Comparison of ENCODE assay signal across 8 cellular contexts in genomic region chr5:78648359-78649219, GRCh38. TPM values are rescaled to one million over a fixed set of nuclear protein-coding genes. Genes with fewer than 3 reads are reported as not detected.
DNase-seq lines count a peak whose midpoint lies in the region; ATAC-seq and TF ChIP-seq lines count a peak whose summit lies in the region.

Gene LHFPL2 (minus strand): TSS chr5:78648772. CDS start chr5:78510213, 138,559 bp downstream.

- H3K4me3 Mint-ChIP-seq in activated CD8-positive, alpha-beta T cell treated with anti-CD3 and anti-CD28 coated beads, Interleukin-2, amount 10 ng/mL, durations not matched to agents 7 days and 5 days, result peak within 1 kb of the TSS; percentile 65

- TF ChIP-seq POLR2A in NB4 (IDR thresholded peaks at IDR 0.05; ENCODE audit: extremely low read depth, insufficient read length) (no peak), erythroblast (IDR thresholded peaks at IDR 0.05; ENCODE audit: low read length) (no peak)

- peaks cover 0 to 3% of the 10 kb centered on the region in 2 experiments; a peak in 1 of 3 replicates for H3K36me3 ChIP-seq in HEK293 (ENCODE audit: control insufficient read depth in 2 of 2, insufficient read depth in 1 of 2, low read length in 2 of 2)
- no peaks in the 10 kb centered on the region for H3K36me3 ChIP-seq in subcutaneous abdominal adipose tissue (ENCODE audit: control insufficient read depth in 5 of 5, insufficient read depth in 5 of 5, low read length in 5 of 5)

- H3K9me3 Mint-ChIP-seq in activated CD8-positive, alpha-beta T cell treated with anti-CD3 and anti-CD28 coated beads, Interleukin-2, amount 10 ng/mL, durations not matched to agents 7 days and 5 days (ENCODE audit: insufficient read depth), result no peaks in the 10 kb centered on the region

- TF ChIP-seq CTCF in HEK293 (tag by site-specific recombination; IDR thresholded peaks at IDR 0.05) (0 out of 2 replicates have a peak, but pooled peaks have one; percentile 1), NB4 (IDR thresholded peaks at IDR 0.05; ENCODE audit: low read depth, low read length) (no peak)

- no peaks in the 10 kb centered on the region for H3K9me3 ChIP-seq in HEK293 (ENCODE audit: control insufficient read depth, insufficient read depth, low read depth, low read length)
- no peaks in the 10 kb centered on the region for H3K9me3 ChIP-seq in subcutaneous abdominal adipose tissue (ENCODE audit: control insufficient read depth in 5 of 5, low read length in 5 of 5)

- H3K27me3 Mint-ChIP-seq in activated CD8-positive, alpha-beta T cell treated with anti-CD3 and anti-CD28 coated beads, Interleukin-2, amount 10 ng/mL, durations not matched to agents 7 days and 5 days (ENCODE audit: low read depth), result peaks cover 50% of the 10 kb centered on the region

- peak within 1 kb of the TSS; percentile 56 to 90 (median 89) for H3K9ac ChIP-seq in subcutaneous abdominal adipose tissue (ENCODE audit: low read length in 5 of 5)

- peak within 1 kb of the TSS; percentile 77 for H3K4me3 ChIP-seq in HEK293 (ENCODE audit: low read depth, low read length)
- peak within 1 kb of the TSS; percentile 56 for H3K4me3 ChIP-seq in NB4 (ENCODE audit: low read depth, low read length)
- H3K4me3 ChIP-seq in subcutaneous abdominal adipose tissue (ENCODE audit: low read depth in 1 of 5, low read length in 5 of 5), result peak within 1 kb of the TSS; percentile 78 to 83 (median 80)

- DNase-seq in NOMO-1 (lab: John Stamatoyannopoulos, UW; ENCODE audit: unreplicated experiment in 2 of 2), result peak; percentile 6
- no peak for DNase-seq in NOMO-1 treated with DMSO at 0.1 percent for 48 hours (lab: John Stamatoyannopoulos, UW; ENCODE audit: unreplicated experiment)
- peak; percentile 72 for DNase-seq in NB4 (ENCODE audit: low read depth)
- DNase-seq in activated CD8-positive, alpha-beta T cell treated with anti-CD3 and anti-CD28 coated beads, Interleukin-2, amount 10 ng/mL, durations not matched to agents 7 days and 5 days, result peak; percentile 27
- DNase-seq in erythroblast (lab: John Stamatoyannopoulos, UW), result peak; percentile 73 to 80
- DNase-seq in midbrain (lab: John Stamatoyannopoulos, UW), result peak; percentile 77

- H3K4me1 ChIP-seq in HEK293 (ENCODE audit: control insufficient read depth, insufficient read depth, low read length) (peaks cover 12% of the 10 kb centered on the region), subcutaneous abdominal adipose tissue (ENCODE audit: control insufficient read depth in 5 of 5, insufficient read depth in 5 of 5, low read length in 5 of 5) (peaks cover 2 to 31% (median 28%) of the 10 kb centered on the region in 5 donors)

- H3K4me1 Mint-ChIP-seq in activated CD8-positive, alpha-beta T cell treated with anti-CD3 and anti-CD28 coated beads, Interleukin-2, amount 10 ng/mL, durations not matched to agents 7 days and 5 days (ENCODE audit: low read depth), result peaks cover 11% of the 10 kb centered on the region

- POLR2A ChIA-PET in HEK293 (lab: Yijun Ruan, JAX), result interaction anchor here (0.5 to 2.3 kb wide), 8 partner anchors 10 to 336 kb away, joined by 3 to 9 read pairs (median 4); partner anchors contain the start of genes ARSB and SCAMP1
- POLR2A ChIA-PET in activated CD8-positive, alpha-beta T cell treated with anti-CD3 and anti-CD28 coated beads, Interleukin-2, amount 10 ng/mL, durations not matched to agents 7 days and 5 days (lab: Charles Lee), result no interaction called here

- ATAC-seq in activated CD8-positive, alpha-beta T cell treated with anti-CD3 and anti-CD28 coated beads, Interleukin-2, amount 10 ng/mL, durations not matched to agents 7 days and 5 days, result peak; percentile 74

- H3K27ac ChIP-seq in HEK293 (ENCODE audit: extremely low read depth, low read depth, low read length) (peak within 1 kb of the TSS; percentile 95), subcutaneous abdominal adipose tissue (ENCODE audit: low read depth, low read length) (peak within 1 kb of the TSS; percentile 79)

- CTCF ChIA-PET in HEK293 (lab: Yijun Ruan, JAX), result interaction anchor here (1.5 kb wide), 1 partner anchor 10 kb away, joined by 7 read pairs; no protein-coding TSS in a partner anchor
- CTCF ChIA-PET in activated CD8-positive, alpha-beta T cell treated with anti-CD3 and anti-CD28 coated beads, Interleukin-2, amount 10 ng/mL, durations not matched to agents 7 days and 5 days (lab: Charles Lee), result interaction anchor here (2.1 kb wide), 1 partner anchor 485 kb away, joined by 4 read pairs; no protein-coding TSS in a partner anchor

- H3K36me3 Mint-ChIP-seq in activated CD8-positive, alpha-beta T cell treated with anti-CD3 and anti-CD28 coated beads, Interleukin-2, amount 10 ng/mL, durations not matched to agents 7 days and 5 days (ENCODE audit: low read depth), result no peaks in the 10 kb centered on the region

- H3K27me3 ChIP-seq in subcutaneous abdominal adipose tissue (ENCODE audit: control insufficient read depth in 5 of 5, insufficient read depth in 4 of 5, low read length in 5 of 5), result no peaks in the 10 kb centered on the region

- peak within 1 kb of the TSS; percentile 6 for H3K27ac Mint-ChIP-seq in activated CD8-positive, alpha-beta T cell treated with anti-CD3 and anti-CD28 coated beads, Interleukin-2, amount 10 ng/mL, durations not matched to agents 7 days and 5 days

TF ChIP-seq in HEK293, 187 proteins besides CTCF, POLR2A, EP300 and RAD21 (continues in another document):
- TF ChIP-seq KLF16 (tag by site-specific recombination; IDR thresholded peaks at IDR 0.05) (no peak), ZNF37A (tag by site-specific recombination; IDR thresholded peaks at IDR 0.05) (no peak), ZNF670 (tag by site-specific recombination; IDR thresholded peaks at IDR 0.05; ENCODE audit: low read depth) (no peak), KLF8 (tag by site-specific recombination; IDR thresholded peaks at IDR 0.05) (peak; percentile 52; the same call in 1 of the 2 replicates), ZBTB6 (tag by site-specific recombination; IDR thresholded peaks at IDR 0.05) (no peak), ZNF214 (tag by site-specific recombination; IDR thresholded peaks at IDR 0.05; ENCODE audit: borderline replicate concordance) (no peak), SP2 (tag by site-specific recombination; IDR thresholded peaks at IDR 0.05) (peak; percentile 58), ZBTB8A (tag by site-specific recombination; IDR thresholded peaks at IDR 0.05) (peak; percentile 81), ZNF571 (tag by site-specific recombination; IDR thresholded peaks at IDR 0.05) (no peak), ZNF140 (tag by site-specific recombination; IDR thresholded peaks at IDR 0.05) (no peak), KLF9 (tag by site-specific recombination; IDR thresholded peaks at IDR 0.05; ENCODE audit: low read depth) (peak; percentile 38), ZNF624 (tag by site-specific recombination; IDR thresholded peaks at IDR 0.05) (no peak), SCRT1 (tag by site-specific recombination; IDR thresholded peaks at IDR 0.05; ENCODE audit: borderline replicate concordance) (no peak), ZNF529 (tag by site-specific recombination; IDR thresholded peaks at IDR 0.05; ENCODE audit: insufficient replicate concordance) (no peak), ZNF280D (tag by site-specific recombination; IDR thresholded peaks at IDR 0.05) (no peak), ZBTB44 (tag by site-specific recombination; IDR thresholded peaks at IDR 0.05) (no peak)

RNA-seq across cellular contexts. Expression of gene LHFPL2, which starts in this region (rescaled TPM):
- under 1 TPM in 1 of 2 experiments, not detected in 1; 0.34 TPM for total RNA-seq in activated CD8-positive, alpha-beta T cell treated with anti-CD3 and anti-CD28 coated beads, Interleukin-2, amount 10 ng/mL, durations not matched to agents 7 days and 5 days

Comparison
In these comparisons a context has a peak if more than half of its experiments do, and no peak if none do; other contexts are left out.
1. Peak in DNase-seq and ATAC-seq in activated CD8-positive, alpha-beta T cell treated with anti-CD3 and anti-CD28 coated beads, Interleukin-2, amount 10 ng/mL, durations not matched to agents 7 days and 5 days; RNA of the gene not detected or under 1 TPM.